Comparison of ENCODE assay signal across 7 cellular contexts in genomic region chr5:119953474-119953873, GRCh38.
"Had no signal": no experiment of that assay in that cellular context is flagged by ENCODE, and none has a peak within 500 bp of the region (broad histone marks: within the 10 kb centered on the region; RNA-seq: fewer than 3 reads in every experiment).

No MANE protein-coding gene starts in this region.

- FAIRE-seq: G401.6, GM12878, GM12891, GM18507, GM19239 had no signal

- ATAC-seq: GM12878 had no signal

- H3K4me3 ChIP-seq: GM12878 had no signal

- DNase-seq: GDM1, GF-D8 had no signal
